ENCODE assay signal across 12 cellular contexts in the genomic region with DNA sequence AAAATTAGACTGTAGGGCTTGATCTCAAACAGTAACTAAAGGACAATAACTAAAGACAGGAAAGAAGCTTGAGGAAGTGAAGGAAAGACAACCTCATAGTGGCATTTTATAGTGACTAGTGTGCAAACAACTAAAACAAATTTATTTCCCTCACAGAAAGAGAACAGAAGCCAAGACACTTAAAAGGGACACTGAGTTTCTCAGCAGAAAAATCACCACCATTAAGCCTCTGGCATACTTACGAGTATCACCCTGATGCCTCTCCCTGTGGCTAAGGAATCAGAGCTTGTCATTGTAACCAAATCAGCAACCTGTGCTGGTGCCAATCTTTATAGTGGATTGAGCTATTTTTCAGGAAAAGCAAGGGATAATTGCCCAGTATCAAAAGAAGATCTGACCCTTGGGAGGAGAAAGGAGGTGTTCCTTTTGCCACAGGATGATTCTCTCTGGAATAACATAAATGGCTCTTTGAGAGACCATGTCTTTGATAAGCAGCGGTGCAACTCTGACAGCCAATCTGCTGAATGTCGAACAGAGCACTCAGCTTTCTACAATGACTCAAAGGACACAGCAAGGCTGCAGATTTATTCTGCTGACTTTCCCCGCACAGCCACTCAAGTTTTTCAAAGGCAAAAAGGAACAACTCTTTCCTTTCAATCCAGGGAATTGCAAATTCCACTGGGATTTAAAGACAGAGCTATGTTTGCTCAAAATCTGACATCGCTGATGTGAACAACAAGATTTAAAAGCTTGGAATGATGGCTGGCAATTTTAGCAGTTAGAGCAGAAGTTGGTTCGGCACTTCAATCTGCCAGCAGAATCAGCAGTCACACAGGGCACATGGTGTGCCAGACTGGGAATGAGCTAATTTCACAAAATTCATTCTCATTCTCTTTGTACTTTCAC. TPM values are rescaled to one million over a fixed set of nuclear protein-coding genes. Genes with fewer than 3 reads are reported as not detected.
DNase-seq lines count a peak whose midpoint lies in the region; ATAC-seq and TF ChIP-seq lines count a peak whose summit lies in the region.
"Had no signal": no experiment of that assay in that cellular context is flagged by ENCODE, and none has a peak within 500 bp of the region (broad histone marks: within the 10 kb centered on the region; RNA-seq: fewer than 3 reads in every experiment).

No MANE protein-coding gene starts in this region.

- H3F3A ChIP-seq in SK-N-SH (replicated peaks; ENCODE audit: insufficient read depth), result no peaks in the 10 kb centered on the region

- H3K4me2 ChIP-seq in SK-N-SH, result peak overlapping the region; percentile 52

- WGBS in SK-N-SH (ENCODE audit: low lambda C conversion rate), result 31% methylated on average over 6 of the region's 6 CpGs

- no peak for ATAC-seq in HG02678 (IDR thresholded peaks at IDR 0.05; ENCODE audit: unreplicated experiment)
- ATAC-seq: GM12878 had no signal

- H3K27ac ChIP-seq in SK-N-SH (ENCODE audit: low read depth in 2 of 2, low read length in 1 of 2), result peak overlapping the region; percentile 41 to 82; a peak in 3 of 4 replicates
- H3K27ac ChIP-seq: BLaER1 treated with 17β-estradiol and CSF1 and Interleukin-3, amounts not matched to agents 10 nM and 100 nM had no signal

- peaks cover 26% of the 10 kb centered on the region for H3K79me2 ChIP-seq in SK-N-SH (ENCODE audit: insufficient read depth)

- no peak overlapping the region for H2AFZ ChIP-seq in SK-N-SH (ENCODE audit: low read depth)
- peak overlapping the region; percentile 3 for H2AFZ ChIP-seq in neuron (ENCODE audit: low read depth, low read length)

- H3K27me3 ChIP-seq in SK-N-SH (ENCODE audit: insufficient read depth) (no peaks in the 10 kb centered on the region), neuron (ENCODE audit: insufficient read depth, low read length) (no peaks in the 10 kb centered on the region)
- H3K27me3 ChIP-seq: BLaER1 treated with 17β-estradiol and CSF1 and Interleukin-3, amounts not matched to agents 10 nM and 100 nM had no signal

- H3K4me3 ChIP-seq in SK-N-SH (ENCODE audit: low read depth in 2 of 2, low read length in 1 of 2), result peak overlapping the region; percentile 25 to 26; a peak in 3 of 4 replicates
- H3K4me3 ChIP-seq in foreskin fibroblast (ENCODE audit: low read depth in 1 of 2, low read length in 2 of 2), result no peak overlapping the region
- peak overlapping the region; percentile 38 for H3K4me3 ChIP-seq in neuron (ENCODE audit: low read length)
- H3K4me3 ChIP-seq: BLaER1 treated with 17β-estradiol and CSF1 and Interleukin-3, amounts not matched to agents 10 nM and 100 nM; GM12878; lung had no signal

- TF ChIP-seq RAD21 in SK-N-SH (IDR thresholded peaks at IDR 0.05; ENCODE audit: low read length), result no peak

- no peaks in the 10 kb centered on the region for H3K9me2 ChIP-seq in SK-N-SH

- no peaks in the 10 kb centered on the region for H3K9me3 ChIP-seq in SK-N-SH
- H3K9me3 ChIP-seq in neuron (ENCODE audit: low read length), result no peaks in the 10 kb centered on the region
- H3K9me3 ChIP-seq: BLaER1 treated with 17β-estradiol and CSF1 and Interleukin-3, amounts not matched to agents 10 nM and 100 nM had no signal

- H3K4me1 ChIP-seq in SK-N-SH (ENCODE audit: control insufficient read depth in 1 of 2, insufficient read depth in 2 of 2, low read depth in 1 of 2, low read length in 1 of 2), result peaks cover 17% of the 10 kb centered on the region in 2 experiments
- peaks cover 22% of the 10 kb centered on the region for H3K4me1 ChIP-seq in neuron (ENCODE audit: insufficient read depth, low read length)

- H3K36me3 ChIP-seq in SK-N-SH (replicated peaks in 1 of 2; ENCODE audit: control insufficient read depth in 1 of 2, insufficient read depth in 2 of 2, low read length in 1 of 2) (no peaks in the 10 kb centered on the region), neuron (ENCODE audit: insufficient read depth, low read length) (no peaks in the 10 kb centered on the region)

- TF ChIP-seq EP300 in SK-N-SH (IDR thresholded peaks at IDR 0.05; ENCODE audit: borderline replicate concordance in 1 of 2, low read depth in 1 of 2, low read length in 1 of 2), result no peak

- H4K20me1 ChIP-seq in SK-N-SH (ENCODE audit: insufficient read depth), result peaks cover 15% of the 10 kb centered on the region

- DNase-seq in C1 segment of cervical spinal cord (lab: John Stamatoyannopoulos, UW) (peak in 9 of 14 donors; percentile 19 to 87 (median 39)), SK-N-SH (no peak), foreskin fibroblast (peak; percentile 5 to 45), kidney glomerular epithelial cell (lab: John Stamatoyannopoulos, UW) (no peak), ecto neural progenitor cell (ENCODE audit: low spot score) (no peak)
- no peak for DNase-seq in effector CD8-positive, alpha-beta T cell (lab: John Stamatoyannopoulos, UW)
- DNase-seq: effector CD4-positive, alpha-beta T cell had no signal

- CTCF ChIA-PET in SK-N-SH (lab: Yijun Ruan, JAX), result interaction anchor here (0.6 to 2.4 kb wide), 10 partner anchors 8 to 1700 kb away, joined by 3 to 15 read pairs (median 3); a partner anchor contains a TSS

- TF ChIP-seq CTCF in SK-N-SH (IDR thresholded peaks at IDR 0.05), result no peak
- TF ChIP-seq CTCF in foreskin fibroblast (IDR thresholded peaks at IDR 0.05; ENCODE audit: low read depth, low read length), result no peak

- no peak overlapping the region for H3K9ac ChIP-seq in SK-N-SH
- H3K9ac ChIP-seq: BLaER1 treated with 17β-estradiol and CSF1 and Interleukin-3, amounts not matched to agents 10 nM and 100 nM had no signal

- POLR2A ChIA-PET in SK-N-SH (lab: Yijun Ruan, JAX), result interaction anchor here (0.7 to 1.6 kb wide), 4 partner anchors 24 to 91 kb away, joined by 3 to 6 read pairs (median 4); a partner anchor contains a TSS

TF ChIP-seq in SK-N-SH, 30 proteins besides CTCF, POLR2A, EP300 and RAD21:
- TF ChIP-seq RFX5 (IDR thresholded peaks at IDR 0.05; ENCODE audit: low read length) (0 out of 2 replicates have a peak, but pooled peaks have one; percentile 25), MXI1 (IDR thresholded peaks at IDR 0.05; ENCODE audit: low read depth, low read length) (peak; percentile 88), GABPA (IDR thresholded peaks at IDR 0.05; ENCODE audit: low read depth) (no peak)

RNA-seq across cellular contexts. Expression of a gene that starts 34.6 kb away (rescaled TPM):
- polyA plus RNA-seq in SK-N-SH (2012; rRNA removed), result 12.8 and 17.3 TPM in 2 replicates
- 10.6 and 10.9 TPM in 2 replicates for polyA plus RNA-seq in SK-N-SH (2012; cell fraction: cytosol; rRNA removed)
- 24.9 and 25.3 TPM in 2 replicates for polyA plus RNA-seq in SK-N-SH (2012; cell fraction: nucleus; rRNA removed)

Comparison
In these comparisons a context has a peak if more than half of its experiments do, and no peak if none do; other contexts are left out.
1. DNase-seq: peak in C1 segment of cervical spinal cord (9 of 14) and foreskin fibroblast (2 of 2); none in SK-N-SH (single experiment), kidney glomerular epithelial cell (single experiment), effector CD8-positive, alpha-beta T cell (single experiment) and ecto neural progenitor cell (single experiment).
2. H3K4me3 ChIP-seq: peak in SK-N-SH (2 of 2) and neuron (single experiment); none in foreskin fibroblast (0 of 2).